Comparison of ENCODE assay signal across 15 cellular contexts in the genomic region with DNA sequence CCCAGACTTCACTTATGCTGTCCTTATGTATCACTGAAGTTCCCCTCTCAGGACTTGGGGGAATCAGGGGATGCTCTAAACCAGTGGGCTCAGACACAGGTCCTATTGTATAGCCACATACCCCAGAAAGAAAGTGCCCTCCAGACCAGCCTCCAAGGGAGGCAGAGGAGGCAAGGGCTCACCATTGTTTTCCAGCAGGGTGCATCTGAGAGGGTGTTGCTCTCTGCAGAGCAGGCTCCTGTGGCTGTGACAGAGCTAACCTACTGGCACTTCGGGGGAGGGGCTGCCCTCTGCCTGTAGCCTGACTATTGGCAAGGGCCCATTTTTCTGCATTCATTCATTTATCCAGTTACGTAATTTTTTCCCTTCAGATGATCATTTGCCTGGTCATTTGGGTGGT. TPM values are rescaled to one million over a fixed set of nuclear protein-coding genes. Genes with fewer than 3 reads are reported as not detected.
DNase-seq lines count a peak whose midpoint lies in the region; ATAC-seq and TF ChIP-seq lines count a peak whose summit lies in the region.
"Had no signal": no experiment of that assay in that cellular context is flagged by ENCODE, and none has a peak within 500 bp of the region (broad histone marks: within the 10 kb centered on the region; RNA-seq: fewer than 3 reads in every experiment).

No MANE protein-coding gene starts in this region.

- CTCF ChIA-PET in WTC11 (lab: Charles Lee): interaction anchor here (1.2 to 2.5 kb wide), 2 partner anchors 13 to 32 kb away, joined by 5 to 7 read pairs; no protein-coding TSS in a partner anchor

- no peaks in the 10 kb centered on the region for H3K27me3 ChIP-seq in left ventricle myocardium inferior (ENCODE audit: low read depth)

- no peaks in the 10 kb centered on the region for H3K36me3 ChIP-seq in left ventricle myocardium inferior

- DNase-seq in left ventricle myocardium inferior: no peak
- no peak for DNase-seq in left ventricle myocardium superior
- DNase-seq in WTC11 (ENCODE audit: low spot score): no peak
- DNase-seq in mesothelial cell of epicardium (ENCODE audit: low spot score in 2 of 2, unreplicated experiment in 2 of 2): no peak
- no peak for DNase-seq in NCI-H82 treated with DMSO at 0.1 percent for 48 hours (lab: John Stamatoyannopoulos, UW; ENCODE audit: unreplicated experiment)
- DNase-seq in glutamatergic neuron: no peak
- DNase-seq: AML-193; Caco-2; CD4-positive, alpha-beta T cell; H7 had no signal

- no peaks in the 10 kb centered on the region for H3K27me3 Mint-ChIP-seq in WTC11 (ENCODE audit: low read depth)
- H3K27me3 Mint-ChIP-seq in mesothelial cell of epicardium (ENCODE audit: low read depth): no peaks in the 10 kb centered on the region
- peaks cover 2% of the 10 kb centered on the region for H3K27me3 Mint-ChIP-seq in glutamatergic neuron (ENCODE audit: unreplicated experiment)
- H3K27me3 Mint-ChIP-seq: CD4-positive, alpha-beta T cell had no signal

- POLR2A ChIA-PET in WTC11 (lab: Charles Lee): no interaction called here

- H3K4me3 Mint-ChIP-seq in WTC11: no peak overlapping the region
- no peak overlapping the region for H3K4me3 Mint-ChIP-seq in mesothelial cell of epicardium
- H3K4me3 Mint-ChIP-seq in glutamatergic neuron (ENCODE audit: unreplicated experiment): no peak overlapping the region
- H3K4me3 Mint-ChIP-seq: CD4-positive, alpha-beta T cell had no signal

- intact Hi-C loops in left ventricle myocardium inferior (cut with micrococcal nuclease): no loop called here
- intact Hi-C loops in left ventricle myocardium superior (cut with micrococcal nuclease): no loop called here

- H3K4me1 Mint-ChIP-seq in WTC11 (peaks cover 36% of the 10 kb centered on the region), mesothelial cell of epicardium (peaks cover 46% of the 10 kb centered on the region), glutamatergic neuron (ENCODE audit: low read depth, unreplicated experiment) (peaks cover 13% of the 10 kb centered on the region)

- no peaks in the 10 kb centered on the region for H3K9me3 Mint-ChIP-seq in WTC11
- H3K9me3 Mint-ChIP-seq in mesothelial cell of epicardium: no peaks in the 10 kb centered on the region
- no peaks in the 10 kb centered on the region for H3K9me3 Mint-ChIP-seq in glutamatergic neuron (ENCODE audit: unreplicated experiment)
- H3K9me3 Mint-ChIP-seq: CD4-positive, alpha-beta T cell had no signal

- peak overlapping the region; percentile 60 for H3K27ac ChIP-seq in left ventricle myocardium inferior (replicated peaks)
- H3K27ac ChIP-seq: 22Rv1, A549, C4-2B, HL-60 had no signal

- H3K4me3 ChIP-seq in left ventricle myocardium inferior: no peak overlapping the region
- H3K4me3 ChIP-seq: A549 had no signal

- H3K36me3 Mint-ChIP-seq in WTC11 (no peaks in the 10 kb centered on the region), mesothelial cell of epicardium (no peaks in the 10 kb centered on the region), glutamatergic neuron (ENCODE audit: unreplicated experiment) (no peaks in the 10 kb centered on the region)

- no peak overlapping the region for H3K27ac Mint-ChIP-seq in WTC11
- H3K27ac Mint-ChIP-seq in mesothelial cell of epicardium: peak overlapping the region; percentile 9
- H3K27ac Mint-ChIP-seq in glutamatergic neuron (ENCODE audit: unreplicated experiment): no peak overlapping the region
- H3K27ac Mint-ChIP-seq: CD4-positive, alpha-beta T cell had no signal

- H3K9me3 ChIP-seq in left ventricle myocardium inferior (replicated peaks): no peaks in the 10 kb centered on the region
- H3K9me3 ChIP-seq: A549, Caco-2 had no signal

- H3K4me1 ChIP-seq in left ventricle myocardium inferior: peaks cover 37% of the 10 kb centered on the region
- H3K4me1 ChIP-seq: Caco-2 had no signal

- TF ChIP-seq CTCF in left ventricle myocardium inferior (IDR thresholded peaks at IDR 0.05; ENCODE audit: borderline replicate concordance) (no peak), WTC11 (IDR thresholded peaks at IDR 0.05) (no peak), mesothelial cell of epicardium (IDR thresholded peaks at IDR 0.05; ENCODE audit: unreplicated experiment) (no peak), glutamatergic neuron (IDR thresholded peaks at IDR 0.05; ENCODE audit: partially characterized antibody, unreplicated experiment) (no peak)

- no peak for ATAC-seq in left ventricle myocardium superior
- no peak; the same call in 1 of the 2 replicates for ATAC-seq in WTC11
- ATAC-seq in HG03571 (IDR thresholded peaks at IDR 0.05; ENCODE audit: unreplicated experiment): no peak
- ATAC-seq: A549 had no signal

TF ChIP-seq in WTC11, 78 proteins besides CTCF, POLR2A, EP300 and RAD21:
- TF ChIP-seq, protein P1, sequence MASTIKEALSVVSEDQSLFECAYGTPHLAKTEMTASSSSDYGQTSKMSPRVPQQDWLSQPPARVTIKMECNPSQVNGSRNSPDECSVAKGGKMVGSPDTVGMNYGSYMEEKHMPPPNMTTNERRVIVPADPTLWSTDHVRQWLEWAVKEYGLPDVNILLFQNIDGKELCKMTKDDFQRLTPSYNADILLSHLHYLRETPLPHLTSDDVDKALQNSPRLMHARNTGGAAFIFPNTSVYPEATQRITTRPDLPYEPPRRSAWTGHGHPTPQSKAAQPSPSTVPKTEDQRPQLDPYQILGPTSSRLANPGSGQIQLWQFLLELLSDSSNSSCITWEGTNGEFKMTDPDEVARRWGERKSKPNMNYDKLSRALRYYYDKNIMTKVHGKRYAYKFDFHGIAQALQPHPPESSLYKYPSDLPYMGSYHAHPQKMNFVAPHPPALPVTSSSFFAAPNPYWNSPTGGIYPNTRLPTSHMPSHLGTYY (CRISPR knock-in tag; IDR thresholded peaks at IDR 0.05): no peak
- peak; percentile 31; the same call in 1 of the 2 replicates for TF ChIP-seq ZNF423 (CRISPR knock-in tag; IDR thresholded peaks at IDR 0.05)
TF ChIP-seq in WTC11: peak in this region for 1.

RNA-seq across cellular contexts. Expression of a gene that starts 39.9 kb away (rescaled TPM):
- 23.7 TPM for total RNA-seq in left ventricle myocardium inferior
- 17.1 TPM for total RNA-seq in left ventricle myocardium superior
- 13.7 to 16.9 TPM (median 16.1 TPM) in 3 replicates for total RNA-seq in WTC11 (2021)
- 17.2 to 19.4 TPM (median 18.6 TPM) in 3 replicates for total RNA-seq in mesothelial cell of epicardium
- total RNA-seq in glutamatergic neuron (ENCODE audit: unreplicated experiment): 8.3 TPM
